In the genomic region with DNA sequence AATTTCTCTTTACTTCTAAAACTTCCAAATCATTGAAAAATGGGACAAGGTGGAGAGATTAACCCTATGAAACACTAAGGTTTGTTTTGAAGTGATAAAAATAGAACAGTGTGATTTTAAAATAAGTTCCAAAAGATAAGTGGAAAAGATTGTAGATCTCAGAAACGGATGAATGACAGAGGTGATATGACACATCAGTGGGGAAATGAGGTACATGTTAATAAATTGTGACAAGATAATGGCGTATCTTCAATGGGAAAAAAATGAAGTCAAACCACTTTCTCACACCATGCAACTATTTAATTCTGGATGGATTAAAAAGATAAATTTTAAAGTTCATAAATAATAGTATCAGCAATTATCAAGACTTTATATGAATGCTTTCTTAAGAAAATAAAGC, we compare ENCODE assay signal across 8 cellular contexts.
"Had no signal": no experiment of that assay in that cellular context is flagged by ENCODE, and none has a peak within 500 bp of the region (broad histone marks: within the 10 kb centered on the region; RNA-seq: fewer than 3 reads in every experiment).

No MANE protein-coding gene starts in this region.

- FAIRE-seq: G401.6, GM12878, GM12891, GM12892, GM18507, GM19239 had no signal

- H3K4me3 ChIP-seq: GM12878 had no signal

- DNase-seq: GDM1, GF-D8 had no signal
